In genomic region chr18:62122330-62122729, GRCh38 we compare ENCODE assay signal across 23 cellular contexts.
DNase-seq lines count a peak whose midpoint lies in the region; ATAC-seq, FAIRE-seq and TF ChIP-seq lines count a peak whose summit lies in the region.
"Had no signal": no experiment of that assay in that cellular context is flagged by ENCODE, and none has a peak within 500 bp of the region (broad histone marks: within the 10 kb centered on the region; RNA-seq: fewer than 3 reads in every experiment).

No MANE protein-coding gene starts in this region.

- H3K4me1 ChIP-seq in kidney (ENCODE audit: control insufficient read depth in 1 of 2, insufficient read depth in 1 of 2, low read depth in 1 of 2, low read length in 2 of 2) (no peaks in the 10 kb centered on the region), left lung (no peaks in the 10 kb centered on the region)
- H3K4me1 ChIP-seq: BE2C; BLaER1 treated with 17β-estradiol and CSF1 and Interleukin-3, amounts not matched to agents 10 nM and 100 nM; HAP-1 had no signal

- TF ChIP-seq CTCF in kidney (IDR thresholded peaks at IDR 0.05; ENCODE audit: borderline replicate concordance, extremely low read depth, insufficient read depth) (no peak), left lung (IDR thresholded peaks at IDR 0.05) (no peak)

- no peaks in the 10 kb centered on the region for H3K36me3 ChIP-seq in kidney (ENCODE audit: control insufficient read depth in 1 of 2, insufficient read depth in 2 of 2, low read length in 2 of 2)
- no peaks in the 10 kb centered on the region for H3K36me3 ChIP-seq in left lung
- H3K36me3 ChIP-seq: BE2C, HAP-1 had no signal

- H3K9ac ChIP-seq in kidney (ENCODE audit: low read length in 2 of 2): no peak overlapping the region
- H3K9ac ChIP-seq: BLaER1 treated with 17β-estradiol and CSF1 and Interleukin-3, amounts not matched to agents 10 nM and 100 nM had no signal

- H3K27ac ChIP-seq in kidney (ENCODE audit: low read depth in 2 of 2, low read length in 2 of 2) (no peak overlapping the region), left lung (no peak overlapping the region)
- H3K27ac ChIP-seq: A549; BLaER1 treated with 17β-estradiol and CSF1 and Interleukin-3, amounts not matched to agents 10 nM and 100 nM had no signal

- peak; percentile 41 for ATAC-seq in left lung
- no peak for ATAC-seq in HG03135 (IDR thresholded peaks at IDR 0.05; ENCODE audit: unreplicated experiment)
- ATAC-seq in HG03045 (IDR thresholded peaks at IDR 0.05; ENCODE audit: unreplicated experiment): no peak
- ATAC-seq: A549 had no signal

- peak; percentile 50 for FAIRE-seq in kidney (lab: Jason Lieb, UNC)
- FAIRE-seq: A549, G401.6, GM12892, H54 had no signal

- DNase-seq in DMS53 treated with DMSO at 0.1 percent for 48 hours (lab: John Stamatoyannopoulos, UW; ENCODE audit: unreplicated experiment) (peak; percentile 29), kidney (no peak), left lung (no peak)
- DNase-seq in activated CD8-positive, alpha-beta memory T cell treated with anti-CD3 and anti-CD28 coated beads for 24 hours: no peak
- DNase-seq in activated effector memory CD4-positive, alpha-beta T cell treated with anti-CD3 and anti-CD28 coated beads, Interleukin-2, amount 50 U/mL, for 16 hours: no peak
- DNase-seq: 8988T; ACHN; AML-193; BE2C; CD4-positive, alpha-beta T cell; CD8-positive, alpha-beta memory T cell; DMS 273 treated with DMSO at 0.1 percent for 48 hours; DND-41; GOT3; HFFc6 had no signal

- H3K27me3 ChIP-seq in left lung: no peaks in the 10 kb centered on the region
- H3K27me3 ChIP-seq: BE2C; BLaER1 treated with 17β-estradiol and CSF1 and Interleukin-3, amounts not matched to agents 10 nM and 100 nM had no signal

- H3K4me3 ChIP-seq in kidney (ENCODE audit: low read length in 2 of 2) (no peak overlapping the region), left lung (no peak overlapping the region)
- H3K4me3 ChIP-seq: A549; BLaER1 treated with 17β-estradiol and CSF1 and Interleukin-3, amounts not matched to agents 10 nM and 100 nM; HAP-1 had no signal

- intact Hi-C loops in kidney (cut with DNase I) (no loop called here), left lung (cut with DNase I) (loop anchor here in 1 of 2 donors (10.0 kb wide), 2 partner anchors 218 to 558 kb away; no protein-coding TSS in a partner anchor)

- H3K9me3 ChIP-seq in kidney (ENCODE audit: control insufficient read depth in 1 of 2, low read length in 2 of 2) (no peaks in the 10 kb centered on the region), left lung (no peaks in the 10 kb centered on the region)
- H3K9me3 ChIP-seq: A549, BE2C, HAP-1 had no signal
